In genomic region chr4:179447308-179447707, GRCh38 we compare ENCODE assay signal across 21 cellular contexts.
DNase-seq lines count a peak whose midpoint lies in the region; ATAC-seq and TF ChIP-seq lines count a peak whose summit lies in the region.
"Had no signal": no experiment of that assay in that cellular context is flagged by ENCODE, and none has a peak within 500 bp of the region (broad histone marks: within the 10 kb centered on the region; RNA-seq: fewer than 3 reads in every experiment).

No MANE protein-coding gene starts in this region.

- in situ Hi-C loops in brain microvascular endothelial cell (cut with HindIII; ENCODE audit: low pct_ligation_motif_present, low sequenced_read_pairs): no loop called here

- H3K9me3 ChIP-seq in H9 (ENCODE audit: control insufficient read depth, low read depth, low read length) (no peaks in the 10 kb centered on the region), fibroblast of lung (ENCODE audit: control insufficient read depth, insufficient read depth, low read depth, low read length) (no peaks in the 10 kb centered on the region)
- H3K9me3 ChIP-seq: Caco-2 had no signal

- H2BK15ac ChIP-seq in H9 (ENCODE audit: low read depth, low read length): no peak overlapping the region

- H3K27me3 Mint-ChIP-seq in H9 (ENCODE audit: low read depth) (no peaks in the 10 kb centered on the region), WTC11 (ENCODE audit: low read depth) (no peaks in the 10 kb centered on the region)
- no peaks in the 10 kb centered on the region for H3K27me3 Mint-ChIP-seq in activated T-helper 1 cell treated with anti-CD3 and anti-CD28 coated beads, Interleukin-12 subunit alpha, Interleukin-12 subunit beta, Interleukin-2, Interleukin-4 antibody, amounts not matched to agents 30 ng/mL and 10 ng/mL and 1 ng/mL, durations not matched to agents 14 hours and 24 hours and 36 hours (ENCODE audit: insufficient read depth)
- H3K27me3 Mint-ChIP-seq: CD4-positive, CD25-positive, alpha-beta regulatory T cell; IgD-negative memory B cell had no signal

- intact Hi-C loops in activated T-helper 1 cell treated with anti-CD3 and anti-CD28 coated beads, Interleukin-12 subunit alpha, Interleukin-12 subunit beta, Interleukin-2, Interleukin-4 antibody, amounts not matched to agents 30 ng/mL and 10 ng/mL and 1 ng/mL, durations not matched to agents 14 hours and 24 hours and 36 hours (cut with micrococcal nuclease): no loop called here

- H3K4me3 Mint-ChIP-seq in H9 (no peak overlapping the region), WTC11 (no peak overlapping the region)
- H3K4me3 Mint-ChIP-seq in activated T-helper 1 cell treated with anti-CD3 and anti-CD28 coated beads, Interleukin-12 subunit alpha, Interleukin-12 subunit beta, Interleukin-2, Interleukin-4 antibody, amounts not matched to agents 30 ng/mL and 10 ng/mL and 1 ng/mL, durations not matched to agents 14 hours and 24 hours and 36 hours: no peak overlapping the region
- H3K4me3 Mint-ChIP-seq: CD4-positive, CD25-positive, alpha-beta regulatory T cell; IgD-negative memory B cell had no signal

- H3K27ac Mint-ChIP-seq in H9 (peak overlapping the region in 2 of 3 experiments; percentile 62 to 77; a peak in 2 of 7 replicates), WTC11 (peak overlapping the region; percentile 89)
- H3K27ac Mint-ChIP-seq in activated T-helper 1 cell treated with anti-CD3 and anti-CD28 coated beads, Interleukin-12 subunit alpha, Interleukin-12 subunit beta, Interleukin-2, Interleukin-4 antibody, amounts not matched to agents 30 ng/mL and 10 ng/mL and 1 ng/mL, durations not matched to agents 14 hours and 24 hours and 36 hours: no peak overlapping the region
- H3K27ac Mint-ChIP-seq: CD4-positive, CD25-positive, alpha-beta regulatory T cell; IgD-negative memory B cell had no signal

- peak; percentile 57 for ATAC-seq in WTC11
- ATAC-seq: PC-3 had no signal

- POLR2A ChIA-PET in WTC11 (lab: Charles Lee): no interaction called here

- no peak overlapping the region for H4K91ac ChIP-seq in H9 (ENCODE audit: insufficient read length, low read depth, low read length)

- TF ChIP-seq CTCF in H9 (conservative IDR thresholded peaks at IDR 0.05) (no peak), WTC11 (IDR thresholded peaks at IDR 0.05) (no peak), fibroblast of lung (conservative IDR thresholded peaks at IDR 0.05 in 1 of 2, IDR thresholded peaks at IDR 0.05 in 1 of 2; ENCODE audit: low read depth in 1 of 2, low read length in 2 of 2) (no peak), brain microvascular endothelial cell (IDR thresholded peaks at IDR 0.05; ENCODE audit: low read depth, low read length, missing control alignments) (no peak)

- H4K5ac ChIP-seq in H9 (ENCODE audit: insufficient read length, low read depth, low read length): no peak overlapping the region

- H3K23me2 ChIP-seq in H9 (ENCODE audit: insufficient read length, low read depth, low read length, poor library complexity, severe bottlenecking): no peaks in the 10 kb centered on the region

- CTCF ChIA-PET in WTC11 (lab: Charles Lee): no interaction called here

- no peak overlapping the region for H3K14ac ChIP-seq in H9 (ENCODE audit: insufficient read depth, low read length)

- H3K4me3 ChIP-seq in fibroblast of lung (replicated peaks in 1 of 4; ENCODE audit: control extremely low read depth in 1 of 4, insufficient read depth in 1 of 4, low read depth in 3 of 4, low read length in 4 of 4): no peak overlapping the region
- no peak overlapping the region for H3K4me3 ChIP-seq in brain microvascular endothelial cell (ENCODE audit: low read depth, low read length)

- H3K4me1 Mint-ChIP-seq in H9 (peaks cover 4 to 6% of the 10 kb centered on the region in 2 experiments; a peak in 3 of 4 replicates), WTC11 (peaks cover 9% of the 10 kb centered on the region)
- no peaks in the 10 kb centered on the region for H3K4me1 Mint-ChIP-seq in activated T-helper 1 cell treated with anti-CD3 and anti-CD28 coated beads, Interleukin-12 subunit alpha, Interleukin-12 subunit beta, Interleukin-2, Interleukin-4 antibody, amounts not matched to agents 30 ng/mL and 10 ng/mL and 1 ng/mL, durations not matched to agents 14 hours and 24 hours and 36 hours (ENCODE audit: low read depth)
- H3K4me1 Mint-ChIP-seq: CD4-positive, CD25-positive, alpha-beta regulatory T cell; IgD-negative memory B cell had no signal

- no peak overlapping the region for H3K4ac ChIP-seq in H9 (ENCODE audit: low read depth, low read length)

- no peak for DNase-seq in H9
- no peak for DNase-seq in WTC11 (ENCODE audit: low spot score)
- peak; percentile 50 to 85 for DNase-seq in fibroblast of lung (ENCODE audit: low read depth in 2 of 2)
- DNase-seq in midbrain (lab: John Stamatoyannopoulos, UW): peak; percentile 36
- no peak for DNase-seq in brain microvascular endothelial cell
- no peak for DNase-seq in NCI-H1694 treated with DMSO at 0.1 percent for 48 hours (lab: John Stamatoyannopoulos, UW)
- DNase-seq in MV-4-11 (lab: John Stamatoyannopoulos, UW): no peak
- DNase-seq in activated T-helper 1 cell treated with anti-CD3 and anti-CD28 coated beads, Interleukin-12 subunit alpha, Interleukin-12 subunit beta, Interleukin-2, Interleukin-4 antibody, amounts not matched to agents 30 ng/mL and 10 ng/mL and 1 ng/mL, durations not matched to agents 14 hours and 24 hours and 36 hours (ENCODE audit: low spot score): no peak
- DNase-seq: ACHN; AML-193; Caco-2; CD4-positive, CD25-positive, alpha-beta regulatory T cell; HCEC 1CT; NCI-H1417 treated with DMSO at 0.1 percent for 48 hours; NCI-H2029; NCI-H2171 treated with DMSO at 0.1 percent for 48 hours; NCI-H446 treated with DMSO at 0.1 percent for 48 hours; NCI-H748 treated with DMSO at 0.1 percent for 48 hours; PC-3 had no signal

- no peak overlapping the region for H3K23ac ChIP-seq in H9 (ENCODE audit: insufficient read length, low read depth, low read length)

- no peak overlapping the region for H2BK12ac ChIP-seq in H9 (ENCODE audit: insufficient read length, low read depth, low read length)

- H2BK120ac ChIP-seq in H9 (ENCODE audit: low read depth, low read length, poor library complexity, severe bottlenecking): no peak overlapping the region

- H3K79me1 ChIP-seq in H9 (ENCODE audit: insufficient read depth, low read depth, low read length, poor library complexity, severe bottlenecking): no peaks in the 10 kb centered on the region

- H2AFZ ChIP-seq in H9 (ENCODE audit: low read length): no peak overlapping the region
- H2AFZ ChIP-seq in fibroblast of lung (ENCODE audit: low read length): no peak overlapping the region

- no peak overlapping the region for H2BK5ac ChIP-seq in H9 (ENCODE audit: insufficient read length, low read length)

- H4K8ac ChIP-seq in H9 (replicated peaks; ENCODE audit: insufficient read length, low read depth, low read length): no peak overlapping the region

- no peak overlapping the region for H2AK5ac ChIP-seq in H9 (ENCODE audit: insufficient read length, low read length)

- H3T11ph ChIP-seq in H9 (ENCODE audit: low read length): no peak overlapping the region

- WGBS in H9 (ENCODE audit: extremely low coverage, insufficient read length, low lambda C conversion rate): no CpG with 5 or more reads among the region's 2 CpGs

- H3K56ac ChIP-seq in H9 (ENCODE audit: insufficient read length, low read depth, low read length): no peak overlapping the region

- H3K18ac ChIP-seq in H9 (ENCODE audit: insufficient read length, low read depth, low read length): no peak overlapping the region

- H3K79me2 ChIP-seq in H9 (ENCODE audit: insufficient read depth, low read length): no peaks in the 10 kb centered on the region; the same call in 1 of the 2 replicates
- no peaks in the 10 kb centered on the region for H3K79me2 ChIP-seq in fibroblast of lung (ENCODE audit: control insufficient read depth, insufficient read depth, low read length)

- H3K9me3 Mint-ChIP-seq in H9: no peaks in the 10 kb centered on the region; a peak in 1 of 5 replicates
- H3K9me3 Mint-ChIP-seq in WTC11: peaks cover 11% of the 10 kb centered on the region; the same call in 1 of the 2 replicates
- peaks cover 3% of the 10 kb centered on the region for H3K9me3 Mint-ChIP-seq in activated T-helper 1 cell treated with anti-CD3 and anti-CD28 coated beads, Interleukin-12 subunit alpha, Interleukin-12 subunit beta, Interleukin-2, Interleukin-4 antibody, amounts not matched to agents 30 ng/mL and 10 ng/mL and 1 ng/mL, durations not matched to agents 14 hours and 24 hours and 36 hours

- H2BK20ac ChIP-seq in H9 (ENCODE audit: low read depth, low read length, poor library complexity, severe bottlenecking): no peak overlapping the region

- no peaks in the 10 kb centered on the region for H3K27me3 ChIP-seq in H9 (ENCODE audit: insufficient read depth, low read length)
- H3K27me3 ChIP-seq in fibroblast of lung (ENCODE audit: control insufficient read depth, insufficient read depth, low read length): no peaks in the 10 kb centered on the region
- H3K27me3 ChIP-seq in brain microvascular endothelial cell (replicated peaks): no peaks in the 10 kb centered on the region

- peaks cover 0 to 2% (median 0%) of the 10 kb centered on the region in 3 experiments; a peak in 3 of 7 replicates for H3K36me3 Mint-ChIP-seq in H9 (ENCODE audit: insufficient read depth in 1 of 3, low read depth in 3 of 3)
- H3K36me3 Mint-ChIP-seq in WTC11: no peaks in the 10 kb centered on the region; the same call in 1 of the 2 replicates
- no peaks in the 10 kb centered on the region for H3K36me3 Mint-ChIP-seq in activated T-helper 1 cell treated with anti-CD3 and anti-CD28 coated beads, Interleukin-12 subunit alpha, Interleukin-12 subunit beta, Interleukin-2, Interleukin-4 antibody, amounts not matched to agents 30 ng/mL and 10 ng/mL and 1 ng/mL, durations not matched to agents 14 hours and 24 hours and 36 hours (ENCODE audit: low read depth)
- H3K36me3 Mint-ChIP-seq: CD4-positive, CD25-positive, alpha-beta regulatory T cell; IgD-negative memory B cell had no signal

- H3K9ac ChIP-seq in H9 (ENCODE audit: extremely low read depth, insufficient read length, low read length) (no peak overlapping the region), fibroblast of lung (ENCODE audit: insufficient read depth, low read length) (no peak overlapping the region)

- H3K36me3 ChIP-seq in fibroblast of lung (ENCODE audit: control insufficient read depth, insufficient read depth, low read length): no peaks in the 10 kb centered on the region
- no peaks in the 10 kb centered on the region for H3K36me3 ChIP-seq in brain microvascular endothelial cell (replicated peaks)

- no peaks in the 10 kb centered on the region for H4K20me1 ChIP-seq in H9 (ENCODE audit: control insufficient read depth, insufficient read depth, insufficient read length)
- H4K20me1 ChIP-seq in fibroblast of lung (ENCODE audit: control insufficient read depth, extremely low read depth, insufficient read depth, low read length): no peaks in the 10 kb centered on the region

- H3K27ac ChIP-seq in H9 (ENCODE audit: insufficient read length, low read depth, low read length): no peak overlapping the region
- no peak overlapping the region for H3K27ac ChIP-seq in fibroblast of lung (ENCODE audit: insufficient read depth, low read length)
- no peak overlapping the region for H3K27ac ChIP-seq in brain microvascular endothelial cell
- H3K27ac ChIP-seq: RWPE1 had no signal

- 0 out of 2 replicates have a peak, but pooled peaks cover 1% of the 10 kb centered on the region for H3K4me1 ChIP-seq in H9 (ENCODE audit: insufficient read depth, low read length)
- no peaks in the 10 kb centered on the region for H3K4me1 ChIP-seq in fibroblast of lung (ENCODE audit: control insufficient read depth, extremely low read depth, insufficient read depth, low read length)
- H3K4me1 ChIP-seq: Caco-2 had no signal

- H3K4me2 ChIP-seq in H9 (ENCODE audit: insufficient read depth, insufficient read length, low read length) (no peak overlapping the region), fibroblast of lung (ENCODE audit: extremely low read depth, insufficient read depth, low read length) (no peak overlapping the region)

Comparison
In these comparisons a context has a peak if more than half of its experiments do, and no peak if none do; other contexts are left out.
1. DNase-seq: peak in fibroblast of lung (2 of 2) and midbrain (single experiment); none in H9 (single experiment), WTC11 (single experiment), brain microvascular endothelial cell (single experiment), NCI-H1694 treated with DMSO at 0.1 percent for 48 hours (single experiment), MV-4-11 (single experiment) and activated T-helper 1 cell treated with anti-CD3 and anti-CD28 coated beads, Interleukin-12 subunit alpha, Interleukin-12 subunit beta, Interleukin-2, Interleukin-4 antibody, amounts not matched to agents 30 ng/mL and 10 ng/mL and 1 ng/mL, durations not matched to agents 14 hours and 24 hours and 36 hours (single experiment).